13 cellular contexts compared by ENCODE assay signal in the genomic region with DNA sequence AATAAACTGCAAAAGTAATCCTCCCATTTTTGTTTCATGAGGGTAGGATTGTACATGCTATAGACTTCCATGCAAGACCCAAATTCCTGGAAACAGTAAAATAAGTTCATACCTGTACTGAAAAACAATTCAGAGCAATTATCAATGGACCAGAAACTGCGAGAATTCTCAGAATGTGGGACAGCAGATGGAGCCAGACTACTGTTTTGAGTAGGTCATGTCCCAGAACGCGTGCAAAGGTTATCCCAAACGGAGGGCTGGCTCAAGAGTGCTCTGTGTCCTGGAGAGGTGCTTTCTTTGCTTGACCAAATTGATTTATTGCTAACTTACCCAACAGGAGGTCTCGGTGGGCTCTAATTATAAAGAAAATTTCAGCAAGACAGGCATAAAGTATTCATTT. TPM values are rescaled to one million over a fixed set of nuclear protein-coding genes. Genes with fewer than 3 reads are reported as not detected.
DNase-seq lines count a peak whose midpoint lies in the region; ATAC-seq and FAIRE-seq lines count a peak whose summit lies in the region.
"Had no signal": no experiment of that assay in that cellular context is flagged by ENCODE, and none has a peak within 500 bp of the region (broad histone marks: within the 10 kb centered on the region; RNA-seq: fewer than 3 reads in every experiment).

No MANE protein-coding gene starts in this region.

- H3K9me3 ChIP-seq in small intestine (ENCODE audit: control insufficient read depth, low read depth): no peaks in the 10 kb centered on the region
- H3K9me3 ChIP-seq: sigmoid colon had no signal

- no peaks in the 10 kb centered on the region for H3K36me3 ChIP-seq in small intestine (ENCODE audit: control insufficient read depth in 2 of 2, insufficient read depth in 2 of 2, low read length in 2 of 2)
- H3K36me3 ChIP-seq: sigmoid colon had no signal

- H3K4me3 ChIP-seq in small intestine (ENCODE audit: low read depth in 1 of 2, low read length in 2 of 2): no peak overlapping the region
- H3K4me3 ChIP-seq: sigmoid colon had no signal

- WGBS in small intestine, 3 donors: 19 to 30% (median 22%) methylated on average over 5 of the region's 5 CpGs

- no peak for ATAC-seq in HG03457 (IDR thresholded peaks at IDR 0.05; ENCODE audit: unreplicated experiment)
- ATAC-seq: activated T-cell treated with anti-CD3 and anti-CD28 coated beads, Interleukin-2, amount 50 U/mL, for 72 hours had no signal

- H3K4me1 ChIP-seq in small intestine (ENCODE audit: control insufficient read depth in 2 of 2, insufficient read depth in 1 of 2, low read depth in 1 of 2, low read length in 1 of 2): no peaks in the 10 kb centered on the region

- peak; percentile 27 for DNase-seq in NCI-H82 (lab: John Stamatoyannopoulos, UW)
- DNase-seq in NCI-H82 treated with DMSO at 0.1 percent for 48 hours (lab: John Stamatoyannopoulos, UW; ENCODE audit: unreplicated experiment): no peak
- peak; percentile 4 for DNase-seq in OCI-M1 (lab: John Stamatoyannopoulos, UW)
- peak; percentile 27 for DNase-seq in fibroblast of peridontal ligament (ENCODE audit: extremely low read depth)
- DNase-seq in small intestine: peak; percentile 0
- DNase-seq in GM19240 (ENCODE audit: insufficient read length, low spot score): no peak
- DNase-seq in middle frontal gyrus (ENCODE audit: extremely low spot score, low spot score): no peak
- DNase-seq: activated T-cell treated with anti-CD3 and anti-CD28 coated beads, Interleukin-2, amount 50 U/mL, for 72 hours; islet precursor cell; NCI-H2081; sigmoid colon; T-helper 1 cell had no signal

- no peak overlapping the region for H3K27ac ChIP-seq in small intestine (ENCODE audit: low read depth in 1 of 2, low read length in 1 of 2)

- H3K27me3 ChIP-seq in small intestine (ENCODE audit: control insufficient read depth in 2 of 2, insufficient read depth in 2 of 2, low read length in 2 of 2): no peaks in the 10 kb centered on the region
- H3K27me3 ChIP-seq: sigmoid colon had no signal

- no peak for FAIRE-seq in small intestine (lab: Jason Lieb, UNC)

RNA-seq across cellular contexts. Expression of a gene that starts 1.7 kb away (rescaled TPM):
- polyA plus RNA-seq in small intestine: 10 to 100 TPM in 1 of 3 donors, 1 to 10 TPM in 1, under 1 TPM in 1; 0.89 to 26.7 (median 3.5) TPM

RNA-seq across cellular contexts. Expression of a gene that starts 39.4 kb away (rescaled TPM):
- under 1 TPM in 1 of 3 donors, not detected in 2; 0.40 TPM for polyA plus RNA-seq in small intestine

Comparison
In these comparisons a context has a peak if more than half of its experiments do, and no peak if none do; other contexts are left out.
1. DNase-seq: peak in NCI-H82 (single experiment), OCI-M1 (single experiment), fibroblast of peridontal ligament (single experiment) and small intestine (single experiment); none in NCI-H82 treated with DMSO at 0.1 percent for 48 hours (single experiment), GM19240 (single experiment) and middle frontal gyrus (single experiment).